ENCODE assay signal across 14 cellular contexts in the genomic region with DNA sequence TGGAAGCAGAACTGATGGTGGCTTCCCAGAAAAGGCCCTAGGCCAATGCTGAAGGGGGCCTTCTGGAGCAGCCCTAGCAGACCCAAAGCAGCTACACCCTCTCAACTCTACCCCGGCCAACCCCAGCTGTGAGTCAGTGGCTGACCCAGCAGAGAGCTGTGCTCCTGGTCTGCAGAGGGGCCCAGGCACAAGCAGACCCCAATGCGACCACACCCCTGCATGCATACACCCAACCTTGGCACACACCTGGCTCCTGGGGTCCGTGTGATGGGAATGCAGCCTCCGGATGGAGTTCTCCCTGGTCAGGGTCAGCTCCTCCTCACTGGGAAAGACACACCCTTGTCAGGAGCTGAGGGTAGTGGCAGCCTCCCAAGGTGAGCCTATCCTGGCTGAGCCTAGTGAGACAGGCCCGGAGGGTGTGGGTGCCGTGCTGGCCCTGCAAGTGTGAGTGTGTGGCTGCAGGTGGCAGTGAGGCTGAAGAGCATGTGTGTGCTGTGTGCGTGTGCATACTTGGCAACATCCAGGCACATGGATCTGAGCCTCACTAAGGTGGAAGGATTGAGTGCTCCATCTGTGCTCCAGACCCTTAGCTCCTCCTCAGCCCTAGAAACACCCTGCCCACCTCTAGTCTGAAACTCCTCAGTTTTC. TPM values are rescaled to one million over a fixed set of nuclear protein-coding genes. Genes with fewer than 3 reads are reported as not detected.
DNase-seq lines count a peak whose midpoint lies in the region; TF ChIP-seq lines count a peak whose summit lies in the region.
"Had no signal": no experiment of that assay in that cellular context is flagged by ENCODE, and none has a peak within 500 bp of the region (broad histone marks: within the 10 kb centered on the region; RNA-seq: fewer than 3 reads in every experiment).

No MANE protein-coding gene starts in this region.

- H3K4me3 ChIP-seq in stomach, result no peak overlapping the region
- H3K4me3 ChIP-seq: spleen, upper lobe of left lung had no signal

- H3K36me3 Mint-ChIP-seq in activated CD4-positive, alpha-beta T cell treated with anti-CD3 and anti-CD28 coated beads, Interleukin-2, amount 10 ng/mL, durations not matched to agents 24 days and 14 days (ENCODE audit: low read depth), result peaks cover 4% of the 10 kb centered on the region
- H3K36me3 Mint-ChIP-seq in dendritic cell treated with granulocyte-macrophage colony-stimulating factor and Interleukin-4, amounts not matched to agents 40 ng/mL and 50 ng/mL, for 4 days (ENCODE audit: low read depth), result peaks cover 12% of the 10 kb centered on the region
- H3K36me3 Mint-ChIP-seq in chondrocyte (ENCODE audit: low read depth), result no peaks in the 10 kb centered on the region

- H3K9me3 Mint-ChIP-seq in activated CD4-positive, alpha-beta T cell treated with anti-CD3 and anti-CD28 coated beads, Interleukin-2, amount 10 ng/mL, durations not matched to agents 24 days and 14 days, result no peaks in the 10 kb centered on the region
- no peaks in the 10 kb centered on the region for H3K9me3 Mint-ChIP-seq in dendritic cell treated with granulocyte-macrophage colony-stimulating factor and Interleukin-4, amounts not matched to agents 40 ng/mL and 50 ng/mL, for 4 days
- no peaks in the 10 kb centered on the region for H3K9me3 Mint-ChIP-seq in chondrocyte (ENCODE audit: low read depth)
- H3K9me3 Mint-ChIP-seq: nephron had no signal

- TF ChIP-seq POLR2A in stomach (IDR thresholded peaks at IDR 0.05), result no peak

- peaks cover 35% of the 10 kb centered on the region for H3K4me1 Mint-ChIP-seq in activated CD4-positive, alpha-beta T cell treated with anti-CD3 and anti-CD28 coated beads, Interleukin-2, amount 10 ng/mL, durations not matched to agents 24 days and 14 days
- peaks cover 40% of the 10 kb centered on the region for H3K4me1 Mint-ChIP-seq in dendritic cell treated with granulocyte-macrophage colony-stimulating factor and Interleukin-4, amounts not matched to agents 40 ng/mL and 50 ng/mL, for 4 days (ENCODE audit: low read depth)
- H3K4me1 Mint-ChIP-seq in chondrocyte (ENCODE audit: low read depth), result no peaks in the 10 kb centered on the region
- H3K4me1 Mint-ChIP-seq: nephron had no signal

- H3K9me3 ChIP-seq in stomach, result no peaks in the 10 kb centered on the region
- H3K9me3 ChIP-seq: spleen, upper lobe of left lung had no signal

- intact Hi-C loops in activated CD4-positive, alpha-beta T cell treated with anti-CD3 and anti-CD28 coated beads, Interleukin-2, amount 10 ng/mL, durations not matched to agents 24 days and 14 days (cut with micrococcal nuclease), result no loop called here
- intact Hi-C loops in dendritic cell treated with granulocyte-macrophage colony-stimulating factor and Interleukin-4, amounts not matched to agents 40 ng/mL and 50 ng/mL, for 4 days (cut with micrococcal nuclease), result no loop called here
- intact Hi-C loops in stomach (cut with DNase I; ENCODE audit: low total_unique reads), result no loop called here

- no peak overlapping the region for H3K4me3 Mint-ChIP-seq in activated CD4-positive, alpha-beta T cell treated with anti-CD3 and anti-CD28 coated beads, Interleukin-2, amount 10 ng/mL, durations not matched to agents 24 days and 14 days
- no peak overlapping the region for H3K4me3 Mint-ChIP-seq in dendritic cell treated with granulocyte-macrophage colony-stimulating factor and Interleukin-4, amounts not matched to agents 40 ng/mL and 50 ng/mL, for 4 days
- no peak overlapping the region for H3K4me3 Mint-ChIP-seq in chondrocyte (ENCODE audit: unreplicated experiment)
- H3K4me3 Mint-ChIP-seq: nephron had no signal

- H3K27me3 Mint-ChIP-seq in activated CD4-positive, alpha-beta T cell treated with anti-CD3 and anti-CD28 coated beads, Interleukin-2, amount 10 ng/mL, durations not matched to agents 24 days and 14 days, result no peaks in the 10 kb centered on the region
- H3K27me3 Mint-ChIP-seq in dendritic cell treated with granulocyte-macrophage colony-stimulating factor and Interleukin-4, amounts not matched to agents 40 ng/mL and 50 ng/mL, for 4 days, result no peaks in the 10 kb centered on the region
- H3K27me3 Mint-ChIP-seq in chondrocyte (ENCODE audit: low read depth), result no peaks in the 10 kb centered on the region

- 49 to 72% (median 61%) methylated on average over 4 to 7 of the region's 7 CpGs for WGBS in stomach, 5 donors

- H3K4me1 ChIP-seq in stomach, result peaks cover 0 to 5% (median 0%) of the 10 kb centered on the region in 4 donors

- H3K27ac ChIP-seq in stomach, result no peak overlapping the region
- H3K27ac ChIP-seq: spleen, upper lobe of left lung had no signal

- no peak for TF ChIP-seq EP300 in stomach (IDR thresholded peaks at IDR 0.05)

- peaks cover 0 to 35% (median 13%) of the 10 kb centered on the region in 4 donors for H3K36me3 ChIP-seq in stomach
- H3K36me3 ChIP-seq: spleen, upper lobe of left lung had no signal

- peak in 1 of 7 experiments; percentile 2 for TF ChIP-seq CTCF in stomach (IDR thresholded peaks at IDR 0.05)
- no peak for TF ChIP-seq CTCF in chondrocyte (IDR thresholded peaks at IDR 0.05)

- no peak for DNase-seq in activated CD4-positive, alpha-beta T cell treated with anti-CD3 and anti-CD28 coated beads, Interleukin-2, amount 10 ng/mL, durations not matched to agents 24 days and 14 days
- no peak for DNase-seq in activated CD4-positive, alpha-beta T cell treated with anti-CD3 and anti-CD28 coated beads for 4 hours
- peak; percentile 41 for DNase-seq in stomach
- no peak for DNase-seq in stimulated activated CD8-positive, alpha-beta memory T cell treated with anti-CD3 and anti-CD28 coated beads, Interleukin-4, amount 100 ng/mL, for 48 hours
- no peak for DNase-seq in chondrocyte (ENCODE audit: low spot score)
- DNase-seq: activated CD8-positive, alpha-beta memory T cell treated with anti-CD3 and anti-CD28 coated beads, Interleukin-2, amount 50 U/mL, for 48 hours; anterior cingulate cortex; NCI-H1092; NCI-H446 treated with DMSO at 0.1 percent for 48 hours; spleen had no signal

- no peaks in the 10 kb centered on the region for H3K27me3 ChIP-seq in stomach
- H3K27me3 ChIP-seq: spleen, upper lobe of left lung had no signal

- peak overlapping the region; percentile 63 for H3K27ac Mint-ChIP-seq in activated CD4-positive, alpha-beta T cell treated with anti-CD3 and anti-CD28 coated beads, Interleukin-2, amount 10 ng/mL, durations not matched to agents 24 days and 14 days
- peak overlapping the region; percentile 6 for H3K27ac Mint-ChIP-seq in dendritic cell treated with granulocyte-macrophage colony-stimulating factor and Interleukin-4, amounts not matched to agents 40 ng/mL and 50 ng/mL, for 4 days
- H3K27ac Mint-ChIP-seq in chondrocyte (ENCODE audit: unreplicated experiment), result no peak overlapping the region
- H3K27ac Mint-ChIP-seq: nephron had no signal

RNA-seq across cellular contexts. Expression of a gene that starts 3.9 kb away (rescaled TPM):
- 134 and 139 TPM in 2 replicates for total RNA-seq in activated CD4-positive, alpha-beta T cell treated with anti-CD3 and anti-CD28 coated beads, Interleukin-2, amount 10 ng/mL, durations not matched to agents 24 days and 14 days
- total RNA-seq in stomach (10 to 100 TPM in 3 of 5 donors, 1 to 10 TPM in 2; 2.6 to 28.6 (median 12.9) TPM), chondrocyte (not detected in 3 replicates)
- 1 to 10 TPM; 2.8 to 5.5 (median 4.6) TPM for polyA plus RNA-seq in stomach
- total RNA-seq: glomerular endothelial cell had no signal

RNA-seq across cellular contexts. Expression of a gene that starts 15.8 kb away (rescaled TPM):
- 0.05 TPM in 1 of 2 replicates, not detected in the other for total RNA-seq in activated CD4-positive, alpha-beta T cell treated with anti-CD3 and anti-CD28 coated beads, Interleukin-2, amount 10 ng/mL, durations not matched to agents 24 days and 14 days
- 10 to 100 TPM in 2 of 5 donors, 1 to 10 TPM in 3; 2.0 to 20.3 (median 7.0) TPM for total RNA-seq in stomach
- polyA plus RNA-seq in stomach, result 10 to 100 TPM in 1 of 3 donors, 1 to 10 TPM in 2; 1.7 to 14.2 (median 2.6) TPM
- total RNA-seq in chondrocyte, result 0.12 to 0.26 TPM (median 0.12 TPM) in 3 replicates
- total RNA-seq: spleen had no signal

RNA-seq across cellular contexts. Expression of a gene that starts 24.6 kb away (rescaled TPM):
- total RNA-seq in activated CD4-positive, alpha-beta T cell treated with anti-CD3 and anti-CD28 coated beads, Interleukin-2, amount 10 ng/mL, durations not matched to agents 24 days and 14 days, result not detected in 2 replicates
- total RNA-seq in stomach (10 to 100 TPM in 1 of 5 donors, 1 to 10 TPM in 4; 1.3 to 41.4 (median 2.4) TPM), chondrocyte (1.1 to 4.4 TPM (median 1.6 TPM) in 3 replicates)
- 1 to 10 TPM; 4.7 to 6.3 (median 5.3) TPM for polyA plus RNA-seq in stomach

RNA-seq across cellular contexts. Expression of a gene that starts 27.8 kb away (rescaled TPM):
- total RNA-seq in activated CD4-positive, alpha-beta T cell treated with anti-CD3 and anti-CD28 coated beads, Interleukin-2, amount 10 ng/mL, durations not matched to agents 24 days and 14 days, result 46.5 and 48.6 TPM in 2 replicates
- 100 to 1,000 TPM in 1 of 5 donors, 10 to 100 TPM in 3, 1 to 10 TPM in 1; 7.2 to 566 (median 65.2) TPM for total RNA-seq in stomach
- 10 to 100 TPM; 48.0 to 73.1 (median 55.9) TPM for polyA plus RNA-seq in stomach
- total RNA-seq in chondrocyte, result 34.3 to 44.6 TPM (median 35.3 TPM) in 3 replicates

RNA-seq across cellular contexts. Expression of a gene that starts 34.8 kb away (rescaled TPM):
- 41.7 and 49.7 TPM in 2 replicates for total RNA-seq in activated CD4-positive, alpha-beta T cell treated with anti-CD3 and anti-CD28 coated beads, Interleukin-2, amount 10 ng/mL, durations not matched to agents 24 days and 14 days
- total RNA-seq in stomach, result 100 to 1,000 TPM in 1 of 5 donors, 10 to 100 TPM in 3, not detected in 1; 13.2 to 112 (median 42.7) TPM
- 100 to 1,000 TPM; 117 to 186 (median 158) TPM for polyA plus RNA-seq in stomach
- 0.70 TPM in 1 of 3 replicates, not detected in the others for total RNA-seq in chondrocyte
